Comparison of ENCODE assay signal across 16 cellular contexts in genomic region chr4:56475917-56476316, GRCh38. TPM values are rescaled to one million over a fixed set of nuclear protein-coding genes. Genes with fewer than 3 reads are reported as not detected.
DNase-seq lines count a peak whose midpoint lies in the region; ATAC-seq, FAIRE-seq and TF ChIP-seq lines count a peak whose summit lies in the region.
"Had no signal": no experiment of that assay in that cellular context is flagged by ENCODE, and none has a peak within 500 bp of the region (broad histone marks: within the 10 kb centered on the region; RNA-seq: fewer than 3 reads in every experiment).

No MANE protein-coding gene starts in this region.

- H3K4me1 Mint-ChIP-seq in activated CD4-positive, alpha-beta T cell treated with anti-CD3 and anti-CD28 coated beads, Interleukin-2, amount 10 ng/mL, durations not matched to agents 7 days and 5 days = peaks cover 8% of the 10 kb centered on the region

- H3K36me3 Mint-ChIP-seq in activated CD4-positive, alpha-beta T cell treated with anti-CD3 and anti-CD28 coated beads, Interleukin-2, amount 10 ng/mL, durations not matched to agents 7 days and 5 days (ENCODE audit: low read depth) = peaks cover 63% of the 10 kb centered on the region

- no peaks in the 10 kb centered on the region for H3K4me1 ChIP-seq in prostate gland (replicated peaks)
- H3K4me1 ChIP-seq: pancreas had no signal

- no peaks in the 10 kb centered on the region for H3K36me3 ChIP-seq in prostate gland

- H3K27me3 Mint-ChIP-seq in activated CD4-positive, alpha-beta T cell treated with anti-CD3 and anti-CD28 coated beads, Interleukin-2, amount 10 ng/mL, durations not matched to agents 7 days and 5 days = no peaks in the 10 kb centered on the region

- no peak overlapping the region for H3K4me3 ChIP-seq in prostate gland
- H3K4me3 ChIP-seq: pancreas had no signal

- no peaks in the 10 kb centered on the region for H3K27me3 ChIP-seq in prostate gland (replicated peaks; ENCODE audit: insufficient read depth)
- H3K27me3 ChIP-seq: pancreas had no signal

- H3K4me3 Mint-ChIP-seq in activated CD4-positive, alpha-beta T cell treated with anti-CD3 and anti-CD28 coated beads, Interleukin-2, amount 10 ng/mL, durations not matched to agents 7 days and 5 days = no peak overlapping the region

- WGBS in prostate gland = 90% methylated on average over 2 of the region's 2 CpGs

- TF ChIP-seq CTCF in prostate gland (IDR thresholded peaks at IDR 0.05) = no peak

- CTCF ChIA-PET in activated CD4-positive, alpha-beta T cell treated with anti-CD3 and anti-CD28 coated beads, Interleukin-2, amount 10 ng/mL, durations not matched to agents 7 days and 5 days (lab: Charles Lee) = no interaction called here

- ATAC-seq in GM19395 (IDR thresholded peaks at IDR 0.05; ENCODE audit: unreplicated experiment) (peak; percentile 95), HG02623 (IDR thresholded peaks at IDR 0.05; ENCODE audit: unreplicated experiment) (peak; percentile 93), HG03460 (IDR thresholded peaks at IDR 0.05; ENCODE audit: unreplicated experiment) (peak; percentile 83)
- ATAC-seq: HepG2, pancreas had no signal

- intact Hi-C loops in prostate gland (cut with DNase I) = loop anchor here (2.0 kb wide), 1 partner anchor 21 kb away; no protein-coding TSS in a partner anchor

- peak; percentile 90 for FAIRE-seq in GM12891 (lab: Jason Lieb, UNC)
- FAIRE-seq: D721Med, HepG2, pancreas had no signal

- no peaks in the 10 kb centered on the region for H3K9me3 ChIP-seq in prostate gland
- H3K9me3 ChIP-seq: pancreas had no signal

- no peak for TF ChIP-seq POLR2A in GM12891 (IDR thresholded peaks at IDR 0.05; ENCODE audit: low read depth, low read length)
- no peak for TF ChIP-seq POLR2A in prostate gland (IDR thresholded peaks at IDR 0.05)

- H3K9me3 Mint-ChIP-seq in activated CD4-positive, alpha-beta T cell treated with anti-CD3 and anti-CD28 coated beads, Interleukin-2, amount 10 ng/mL, durations not matched to agents 7 days and 5 days = no peaks in the 10 kb centered on the region

- H3K27ac Mint-ChIP-seq in activated CD4-positive, alpha-beta T cell treated with anti-CD3 and anti-CD28 coated beads, Interleukin-2, amount 10 ng/mL, durations not matched to agents 7 days and 5 days = no peak overlapping the region

- no peak overlapping the region for H3K27ac ChIP-seq in prostate gland
- H3K27ac ChIP-seq: pancreas had no signal

- DNase-seq in GM12891 (ENCODE audit: insufficient read length, low spot score) = no peak
- no peak for DNase-seq in prostate gland (ENCODE audit: low spot score)
- no peak for DNase-seq in GM19238 (ENCODE audit: insufficient read length, low spot score)
- no peak for DNase-seq in kidney tubule cell (ENCODE audit: low spot score)
- DNase-seq in activated CD4-positive, alpha-beta T cell treated with anti-CD3 and anti-CD28 coated beads, Interleukin-2, amount 10 ng/mL, durations not matched to agents 7 days and 5 days = no peak
- DNase-seq: ACHN, cortex of kidney, mesendoderm, NCI-H1436, NCI-H526, pancreas had no signal

- POLR2A ChIA-PET in activated CD4-positive, alpha-beta T cell treated with anti-CD3 and anti-CD28 coated beads, Interleukin-2, amount 10 ng/mL, durations not matched to agents 7 days and 5 days (lab: Charles Lee) = no interaction called here

TF ChIP-seq in GM12891, 5 proteins besides CTCF, POLR2A, EP300 and RAD21:
- TF ChIP-seq POU2F2 (IDR thresholded peaks at IDR 0.05; ENCODE audit: low read depth, low read length) (peak; percentile 83; the same call in 1 of the 2 replicates), SPI1 (IDR thresholded peaks at IDR 0.05; ENCODE audit: low read depth, low read length) (no peak), PAX5 (IDR thresholded peaks at IDR 0.05; ENCODE audit: insufficient read depth, low read length, severe bottlenecking) (no peak)

RNA-seq across cellular contexts. Expression of gene SRP72, which starts 8.5 kb away (rescaled TPM):
- 61.0 TPM for polyA plus RNA-seq in GM12891 (2012; ENCODE audit: low read depth, missing spikeins)
- 10 to 100 TPM; 41.4 to 46.9 TPM for total RNA-seq in prostate gland
- 100 to 1,000 TPM; 116 to 135 TPM for total RNA-seq in activated CD4-positive, alpha-beta T cell treated with anti-CD3 and anti-CD28 coated beads, Interleukin-2, amount 10 ng/mL, durations not matched to agents 7 days and 5 days

RNA-seq across cellular contexts. Expression of gene ARL9, which starts 29.7 kb away (rescaled TPM):
- not detected for polyA plus RNA-seq in GM12891 (2012; ENCODE audit: low read depth, missing spikeins)
- total RNA-seq in prostate gland = under 1 TPM; 0.18 to 0.68 TPM
- under 1 TPM in 1 of 2 experiments, not detected in 1; 0.10 TPM for total RNA-seq in activated CD4-positive, alpha-beta T cell treated with anti-CD3 and anti-CD28 coated beads, Interleukin-2, amount 10 ng/mL, durations not matched to agents 7 days and 5 days
- total RNA-seq: HepG2 had no signal
- polyA plus RNA-seq: HepG2 had no signal

RNA-seq across cellular contexts. Expression of gene PAICS, which starts 39.9 kb away (rescaled TPM):
- polyA plus RNA-seq in GM12891 (2012; ENCODE audit: low read depth, missing spikeins) = 151 TPM
- total RNA-seq in prostate gland = 10 to 100 TPM; 33.2 to 43.3 TPM
- total RNA-seq in activated CD4-positive, alpha-beta T cell treated with anti-CD3 and anti-CD28 coated beads, Interleukin-2, amount 10 ng/mL, durations not matched to agents 7 days and 5 days = 100 to 1,000 TPM; 122 to 132 TPM

RNA-seq across cellular contexts. Expression of gene PPAT, which starts 40.5 kb away (rescaled TPM):
- polyA plus RNA-seq in GM12891 (2012; ENCODE audit: low read depth, missing spikeins) = 16.6 TPM
- 10 to 100 TPM in 1 of 2 donors, 1 to 10 TPM in 1; 7.0 to 12.2 TPM for total RNA-seq in prostate gland
- 10 to 100 TPM; 24.3 to 24.7 TPM for total RNA-seq in activated CD4-positive, alpha-beta T cell treated with anti-CD3 and anti-CD28 coated beads, Interleukin-2, amount 10 ng/mL, durations not matched to agents 7 days and 5 days
